In the genomic region with DNA sequence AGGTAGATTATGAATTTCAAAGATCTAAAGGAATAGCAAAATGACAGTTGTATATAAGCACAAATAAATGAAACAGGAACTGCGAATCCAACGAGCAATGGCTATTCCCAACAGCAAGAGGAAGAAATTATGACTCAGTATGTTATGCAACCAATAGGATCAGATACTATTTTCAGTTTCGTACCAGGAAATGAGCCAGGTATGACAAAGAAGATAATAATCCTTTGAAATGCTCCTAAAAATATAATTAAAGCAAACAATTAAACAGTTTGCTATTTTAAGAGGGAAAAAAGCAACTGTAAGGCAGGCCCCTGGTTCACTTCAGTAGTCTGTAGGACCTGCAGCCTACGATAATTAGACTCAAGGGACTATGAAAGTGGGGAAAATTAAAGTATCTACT, we compare ENCODE assay signal across 9 cellular contexts. TPM values are rescaled to one million over a fixed set of nuclear protein-coding genes. Genes with fewer than 3 reads are reported as not detected.
DNase-seq lines count a peak whose midpoint lies in the region; ATAC-seq and TF ChIP-seq lines count a peak whose summit lies in the region.
"Had no signal": no experiment of that assay in that cellular context is flagged by ENCODE, and none has a peak within 500 bp of the region (broad histone marks: within the 10 kb centered on the region; RNA-seq: fewer than 3 reads in every experiment).

No MANE protein-coding gene starts in this region.

- intact Hi-C loops in adrenal gland (cut with DNase I), result no loop called here

- CTCF ChIA-PET in CD8-positive, alpha-beta memory T cell (lab: Charles Lee), result no interaction called here

- H3K36me3 ChIP-seq in adrenal gland (replicated peaks in 1 of 2), result no peaks in the 10 kb centered on the region
- H3K36me3 ChIP-seq in subcutaneous abdominal adipose tissue (ENCODE audit: control insufficient read depth in 5 of 5, insufficient read depth in 5 of 5, low read length in 5 of 5), result peaks cover 0 to 2% (median 0%) of the 10 kb centered on the region in 5 donors
- no peaks in the 10 kb centered on the region for H3K36me3 ChIP-seq in CD8-positive, alpha-beta memory T cell (ENCODE audit: insufficient read depth, low read length)

- H3K27me3 ChIP-seq in adrenal gland, result no peaks in the 10 kb centered on the region
- no peaks in the 10 kb centered on the region for H3K27me3 ChIP-seq in subcutaneous abdominal adipose tissue (ENCODE audit: control insufficient read depth in 5 of 5, insufficient read depth in 4 of 5, low read length in 5 of 5)
- H3K27me3 ChIP-seq in CD8-positive, alpha-beta memory T cell (ENCODE audit: insufficient read depth, low read length, poor library complexity, severe bottlenecking), result no peaks in the 10 kb centered on the region

- H3K4me1 ChIP-seq in adrenal gland (replicated peaks in 1 of 2) (peaks cover 12 to 58% of the 10 kb centered on the region in 2 donors), subcutaneous abdominal adipose tissue (ENCODE audit: control insufficient read depth in 5 of 5, insufficient read depth in 5 of 5, low read length in 5 of 5) (peaks cover 0 to 32% (median 18%) of the 10 kb centered on the region in 5 donors)
- H3K4me1 ChIP-seq in CD8-positive, alpha-beta memory T cell (ENCODE audit: insufficient read depth, low read length), result no peaks in the 10 kb centered on the region

- ATAC-seq in HG02840 (IDR thresholded peaks at IDR 0.05; ENCODE audit: low FRiP score, unreplicated experiment) (no peak), GM19452 (IDR thresholded peaks at IDR 0.05; ENCODE audit: unreplicated experiment) (no peak)

- peaks cover 8 to 33% (median 9%) of the 10 kb centered on the region in 3 donors for H3K36me3 Mint-ChIP-seq in CD8-positive, alpha-beta memory T cell

- WGBS in adrenal gland, 4 donors, result 11 to 21% (median 18%) methylated on average over 4 of the region's 4 CpGs

- peak overlapping the region in 1 of 4 donors; percentile 33 for H3K4me3 ChIP-seq in adrenal gland
- H3K4me3 ChIP-seq in subcutaneous abdominal adipose tissue (ENCODE audit: low read depth in 1 of 5, low read length in 5 of 5), result peak overlapping the region; percentile 2 to 46 (median 38)
- H3K4me3 ChIP-seq in CD8-positive, alpha-beta memory T cell (ENCODE audit: low read length), result no peak overlapping the region

- DNase-seq in HS-27A (ENCODE audit: low read depth), result peak; percentile 17
- DNase-seq in adrenal gland, result peak in 1 of 7 donors; percentile 47
- peak; percentile 51 for DNase-seq in hepatic stellate cell (ENCODE audit: low spot score)
- DNase-seq in CD8-positive, alpha-beta memory T cell, result no peak
- DNase-seq in NCI-H2107 treated with DMSO at 0.1 percent for 48 hours (lab: John Stamatoyannopoulos, UW; ENCODE audit: unreplicated experiment), result no peak
- DNase-seq: NCI-H2227 treated with DMSO at 0.1 percent for 48 hours had no signal

- no peak overlapping the region for H3K4me3 Mint-ChIP-seq in CD8-positive, alpha-beta memory T cell

- H3K9me3 Mint-ChIP-seq in CD8-positive, alpha-beta memory T cell, result no peaks in the 10 kb centered on the region

- no peak for TF ChIP-seq POLR2A in adrenal gland (IDR thresholded peaks at IDR 0.05)

- H3K9me3 ChIP-seq in adrenal gland (replicated peaks in 1 of 3) (no peaks in the 10 kb centered on the region), subcutaneous abdominal adipose tissue (ENCODE audit: control insufficient read depth in 5 of 5, low read length in 5 of 5) (no peaks in the 10 kb centered on the region)
- H3K9me3 ChIP-seq in CD8-positive, alpha-beta memory T cell (ENCODE audit: low read length), result no peaks in the 10 kb centered on the region

- TF ChIP-seq CTCF in adrenal gland (IDR thresholded peaks at IDR 0.05), result no peak

- H3K27ac ChIP-seq in adrenal gland (peak overlapping the region; percentile 61 to 83 (median 77)), subcutaneous abdominal adipose tissue (ENCODE audit: low read depth, low read length) (peak overlapping the region; percentile 33)
- no peak overlapping the region for H3K27ac ChIP-seq in CD8-positive, alpha-beta memory T cell (ENCODE audit: low read depth, low read length)

- H3K27ac Mint-ChIP-seq in CD8-positive, alpha-beta memory T cell, result no peak overlapping the region

- H3K27me3 Mint-ChIP-seq in CD8-positive, alpha-beta memory T cell, result peaks cover 0 to 1% of the 10 kb centered on the region in 2 donors

- peak overlapping the region in 2 of 5 donors; percentile 41 to 71 for H3K9ac ChIP-seq in subcutaneous abdominal adipose tissue (ENCODE audit: low read length in 5 of 5)

- peaks cover 10 to 31% (median 20%) of the 10 kb centered on the region in 3 donors for H3K4me1 Mint-ChIP-seq in CD8-positive, alpha-beta memory T cell

- POLR2A ChIA-PET in CD8-positive, alpha-beta memory T cell (lab: Charles Lee), result no interaction called here

RNA-seq across cellular contexts. Expression of a gene that starts 58.9 kb away (rescaled TPM):
- 100 to 1,000 TPM in 3 of 8 donors, 10 to 100 TPM in 5; 45.0 to 158 (median 84.1) TPM for total RNA-seq in adrenal gland
- 10 to 100 TPM; 41.9 to 58.0 (median 45.7) TPM for polyA plus RNA-seq in adrenal gland
- total RNA-seq in CD8-positive, alpha-beta memory T cell, result 10 to 100 TPM; 33.5 to 35.0 TPM
- 12.8 TPM for polyA plus RNA-seq in CD8-positive, alpha-beta memory T cell

Comparison
In these comparisons a context has a peak if more than half of its experiments do, and no peak if none do; other contexts are left out.
1. DNase-seq: peak in HS-27A (single experiment) and hepatic stellate cell (single experiment); none in CD8-positive, alpha-beta memory T cell (0 of 5) and NCI-H2107 treated with DMSO at 0.1 percent for 48 hours (single experiment).